Comparison of ENCODE assay signal across 19 cellular contexts in genomic region chr21:38507374-38507942, GRCh38. TPM values are rescaled to one million over a fixed set of nuclear protein-coding genes. Genes with fewer than 3 reads are reported as not detected.
"Had no signal": no experiment of that assay in that cellular context is flagged by ENCODE, and none has a peak within 500 bp of the region (broad histone marks: within the 10 kb centered on the region; RNA-seq: fewer than 3 reads in every experiment).

No MANE protein-coding gene starts in this region.

- H3K36me3 ChIP-seq: colonic mucosa, right atrium auricular region had no signal

- ATAC-seq: activated T-cell treated with anti-CD3 and anti-CD28 coated beads, Interleukin-2, amount 50 U/mL, for 72 hours; foreskin keratinocyte had no signal

- DNase-seq: activated B cell treated with CpG ODN at 0.5 μM for 24 hours; activated CD8-positive, alpha-beta memory T cell treated with anti-CD3 and anti-CD28 coated beads, Interleukin-2, amount 50 U/mL, for 48 hours; activated gamma-delta T cell treated with Interleukin-2 at 50 U/mL for 16 hours; activated naive CD8-positive, alpha-beta T cell treated with anti-CD3 and anti-CD28 coated beads, Interleukin-2, amount 10 ng/mL, durations not matched to agents 7 days and 5 days; activated T-cell treated with anti-CD3 and anti-CD28 coated beads, Interleukin-2, amount 50 U/mL, for 72 hours; central memory CD4-positive, alpha-beta T cell; foreskin keratinocyte; head of caudate nucleus; kidney glomerular epithelial cell; mesendoderm; nucleus accumbens; stimulated activated CD4-positive, alpha-beta T cell treated with anti-CD3 and anti-CD28 coated beads, Interleukin-4, amount 100 ng/mL, for 24 hours; stimulated activated naive CD4-positive, alpha-beta T cell; T-helper 1 cell had no signal

- H3K9me3 ChIP-seq: colonic mucosa, right atrium auricular region had no signal

- H3K27me3 ChIP-seq: colonic mucosa, foreskin keratinocyte, right atrium auricular region had no signal

- H3K27ac ChIP-seq: foreskin keratinocyte, right atrium auricular region, skin epidermis had no signal

- FAIRE-seq: TTC549 had no signal

- H3K4me3 ChIP-seq: colonic mucosa, right atrium auricular region, skin epidermis had no signal

RNA-seq across cellular contexts. Expression of gene ERG, which starts 9.2 kb away (rescaled TPM):
- total RNA-seq: activated B cell treated with CpG ODN at 0.5 μM for 24 hours; activated naive CD8-positive, alpha-beta T cell treated with anti-CD3 and anti-CD28 coated beads, Interleukin-2, amount 10 ng/mL, durations not matched to agents 7 days and 5 days; progenitor cell of endocrine pancreas had no signal
